Comparison of ENCODE assay signal across 5 cellular contexts in the genomic region with DNA sequence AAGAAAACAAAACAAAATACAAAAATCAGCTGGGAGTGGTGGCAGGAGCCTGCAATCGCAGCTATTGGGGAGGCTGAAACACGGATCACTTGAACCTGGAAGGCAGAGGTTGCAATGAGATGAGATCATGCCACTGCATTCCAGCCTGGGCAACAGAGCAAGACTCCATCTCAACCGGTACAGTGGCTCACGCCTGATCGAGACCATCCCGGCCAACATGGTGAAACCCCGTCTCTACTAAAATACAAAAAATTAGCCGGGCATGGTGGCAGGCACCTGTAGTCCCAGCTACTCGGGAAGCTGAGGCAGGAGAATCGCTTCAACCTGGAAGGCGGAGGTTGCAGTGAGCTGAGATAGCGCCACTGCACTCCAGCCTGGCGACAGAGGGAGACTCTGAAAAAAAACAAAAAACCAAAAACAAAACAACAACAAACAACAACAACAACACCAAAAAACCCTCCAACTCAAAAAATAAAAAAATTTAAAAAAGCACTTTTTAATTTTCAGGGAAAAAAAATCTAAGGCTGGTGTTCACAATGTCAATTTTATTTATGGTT. TPM values are rescaled to one million over a fixed set of nuclear protein-coding genes. Genes with fewer than 3 reads are reported as not detected.
"Had no signal": no experiment of that assay in that cellular context is flagged by ENCODE, and none has a peak within 500 bp of the region (broad histone marks: within the 10 kb centered on the region; RNA-seq: fewer than 3 reads in every experiment).

No MANE protein-coding gene starts in this region.

RNA-seq across cellular contexts. Expression of gene IQUB, which starts 4.3 kb away (rescaled TPM):
- total RNA-seq: activated CD4-positive, alpha-beta memory T cell treated with anti-CD3 and anti-CD28 coated beads, Interleukin-2, amount 10 ng/mL, durations not matched to agents 7 days and 5 days; activated CD4-positive, alpha-beta T cell treated with anti-CD3 and anti-CD28 coated beads, Interleukin-2, amount 10 ng/mL, durations not matched to agents 24 days and 14 days; activated CD4-positive, alpha-beta T cell treated with anti-CD3 and anti-CD28 coated beads, Interleukin-2, amount 10 ng/mL, durations not matched to agents 7 days and 5 days; activated CD8-positive, alpha-beta T cell treated with anti-CD3 and anti-CD28 coated beads, Interleukin-2, amount 10 ng/mL, durations not matched to agents 7 days and 5 days; T-helper 2 cell treated with Interferon-gamma antibody and Interleukin-4, amounts not matched to agents 100 ng/mL and 5 ng/mL, for 36 hours had no signal
